In genomic region chr2:24858996-24859395, GRCh38 we compare ENCODE assay signal across 28 cellular contexts.
"Had no signal": no experiment of that assay in that cellular context is flagged by ENCODE, and none has a peak within 500 bp of the region (broad histone marks: within the 10 kb centered on the region; RNA-seq: fewer than 3 reads in every experiment).

No MANE protein-coding gene starts in this region.

- H3K36me3 ChIP-seq: brain microvascular endothelial cell, gastrocnemius medialis had no signal

- H3K4me3 ChIP-seq: coronary artery, dorsolateral prefrontal cortex, gastrocnemius medialis had no signal

- H3K4me1 ChIP-seq: foreskin keratinocyte, gastrocnemius medialis had no signal

- H3K27me3 ChIP-seq: brain microvascular endothelial cell, dorsolateral prefrontal cortex, foreskin keratinocyte, gastrocnemius medialis had no signal

- ATAC-seq: activated CD4-positive, CD25-positive, alpha-beta regulatory T cell treated with anti-CD3 and anti-CD28 coated beads, Interleukin-2, amount 50 U/mL, for 24 hours; activated CD8-positive, alpha-beta T cell treated with anti-CD3 and anti-CD28 coated beads for 36 hours; activated T-cell treated with anti-CD3 and anti-CD28 coated beads, Interleukin-2, amount 50 U/mL, for 4 hours; activated T-helper 17 cell treated with anti-CD3 and anti-CD28 coated beads, Interleukin-2, amount 50 U/mL, for 72 hours; esophagus mucosa; foreskin keratinocyte; gastrocnemius medialis; T-cell had no signal

- H3K9me3 ChIP-seq: gastrocnemius medialis had no signal

- DNase-seq: activated B cell treated with CpG ODN at 0.5 μM for 24 hours; activated CD4-positive, alpha-beta T cell treated with anti-CD3 and anti-CD28 coated beads for 48 hours; activated CD4-positive, alpha-beta T cell treated with anti-CD3 and anti-CD28 coated beads, Interleukin-2, amount 50 U/mL, for 1 hour; activated CD4-positive, alpha-beta T cell treated with anti-CD3 and anti-CD28 coated beads, Interleukin-2, amount 50 U/mL, for 48 hours; activated CD8-positive, alpha-beta memory T cell treated with anti-CD3 and anti-CD28 coated beads for 24 hours; activated CD8-positive, alpha-beta T cell treated with anti-CD3 and anti-CD28 coated beads for 36 hours; activated effector memory CD4-positive, alpha-beta T cell treated with Interleukin-2 at 50 U/mL for 16 hours; activated gamma-delta T cell treated with Interleukin-2 at 50 U/mL for 16 hours; activated naive CD4-positive, alpha-beta T cell treated with anti-CD3 and anti-CD28 coated beads, Interleukin-2, amount 50 U/mL, for 16 hours; activated naive CD4-positive, alpha-beta T cell treated with Interleukin-2 at 50 U/mL for 16 hours; activated T-cell treated with anti-CD3 and anti-CD28 coated beads, Interleukin-2, amount 50 U/mL, for 4 hours; amniotic stem cell; brain microvascular endothelial cell; cerebellar nuclear complex; dorsolateral prefrontal cortex; effector memory CD4-positive, alpha-beta T cell; endodermal cell; foreskin keratinocyte; gastrocnemius medialis; glutamatergic neuron; SW 1271; T-cell; T1000; WERI-Rb-1 had no signal

- H3K27ac ChIP-seq: brain microvascular endothelial cell, dorsolateral prefrontal cortex, foreskin keratinocyte, WERI-Rb-1 had no signal
